In the genomic region with DNA sequence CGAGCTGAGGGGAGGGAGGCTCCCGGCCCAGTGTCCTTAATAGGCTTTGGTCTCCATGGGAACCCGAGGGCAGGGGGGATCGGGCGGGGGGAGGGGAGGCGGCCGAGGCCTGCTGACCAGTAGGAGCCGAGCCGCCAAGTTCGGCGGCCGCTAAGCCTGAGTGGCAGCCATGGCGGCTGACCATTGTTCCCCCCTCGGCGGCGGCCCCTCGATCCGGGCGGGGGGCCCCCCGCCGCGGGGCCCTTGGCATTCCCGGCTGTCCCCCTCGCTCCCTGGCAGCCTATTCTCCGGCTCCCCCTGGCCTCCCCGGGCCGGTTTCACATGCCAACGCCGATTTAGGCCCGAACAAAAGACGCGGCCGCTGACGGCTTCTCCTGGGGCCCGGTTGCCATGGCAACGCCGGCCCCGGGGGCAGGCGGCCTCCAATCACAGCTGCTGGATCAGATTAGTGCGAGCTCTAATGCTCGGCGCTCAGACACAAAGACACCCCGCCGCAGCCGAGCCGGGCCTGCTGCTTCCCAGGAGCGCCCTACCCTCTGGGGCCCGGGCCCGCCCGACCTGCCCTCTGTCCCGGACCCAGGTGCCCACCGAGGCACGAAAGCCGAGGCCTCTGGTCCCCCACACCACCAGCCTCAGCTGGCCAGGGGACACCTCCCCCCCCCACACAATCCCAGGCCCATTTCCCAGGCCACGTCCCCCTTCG, we compare ENCODE assay signal across 8 cellular contexts. TPM values are rescaled to one million over a fixed set of nuclear protein-coding genes. Genes with fewer than 3 reads are reported as not detected.
DNase-seq lines count a peak whose midpoint lies in the region; ATAC-seq lines count a peak whose summit lies in the region.

No MANE protein-coding gene starts in this region.

- peak overlapping the region in 1 of 2 donors; percentile 70 for H3K4me3 Mint-ChIP-seq in stimulated activated naive CD8-positive, alpha-beta T cell treated with anti-CD3 and anti-CD28 coated beads, Interleukin-15, amount 100 ng/mL, for 72 hours

- no peaks in the 10 kb centered on the region for H3K9me3 ChIP-seq in ES-I3 (ENCODE audit: control insufficient read depth, insufficient read depth, low read length)

- H3K4me1 Mint-ChIP-seq in stimulated activated naive CD8-positive, alpha-beta T cell treated with anti-CD3 and anti-CD28 coated beads, Interleukin-15, amount 100 ng/mL, for 72 hours = peaks cover 17% of the 10 kb centered on the region

- H3K27me3 Mint-ChIP-seq in stimulated activated naive CD8-positive, alpha-beta T cell treated with anti-CD3 and anti-CD28 coated beads, Interleukin-15, amount 100 ng/mL, for 72 hours = peaks cover 90% of the 10 kb centered on the region

- H3K4me1 ChIP-seq in ES-I3 (ENCODE audit: insufficient read depth, low read length) = peaks cover 31% of the 10 kb centered on the region

- peak overlapping the region; percentile 72 for H3K9ac ChIP-seq in ES-I3 (ENCODE audit: low read depth, low read length)

- no peaks in the 10 kb centered on the region for H3K9me3 Mint-ChIP-seq in stimulated activated naive CD8-positive, alpha-beta T cell treated with anti-CD3 and anti-CD28 coated beads, Interleukin-15, amount 100 ng/mL, for 72 hours

- peak; percentile 39 for ATAC-seq in stimulated activated naive CD8-positive, alpha-beta T cell treated with anti-CD3 and anti-CD28 coated beads, Interleukin-15, amount 100 ng/mL, for 72 hours
- ATAC-seq in HG03571 (IDR thresholded peaks at IDR 0.05; ENCODE audit: unreplicated experiment) = no peak
- no peak for ATAC-seq in GM19395 (IDR thresholded peaks at IDR 0.05; ENCODE audit: unreplicated experiment)

- H3K36me3 ChIP-seq in ES-I3 (ENCODE audit: insufficient read depth, low read length) = no peaks in the 10 kb centered on the region; the same call in none of the 2 replicates

- peak; percentile 93 for DNase-seq in NCI-H2171 (lab: John Stamatoyannopoulos, UW)
- peak; percentile 94 for DNase-seq in cerebellum (ENCODE audit: low spot score)
- DNase-seq in inferior parietal cortex (ENCODE audit: extremely low spot score) = peak; percentile 76
- peak; percentile 25 to 35 for DNase-seq in stimulated activated naive CD8-positive, alpha-beta T cell treated with anti-CD3 and anti-CD28 coated beads, Interleukin-15, amount 100 ng/mL, for 72 hours
- DNase-seq in HPDE6-E6E7 (ENCODE audit: extremely low spot score) = no peak

- peak overlapping the region in 1 of 2 donors; percentile 71 for H3K27ac Mint-ChIP-seq in stimulated activated naive CD8-positive, alpha-beta T cell treated with anti-CD3 and anti-CD28 coated beads, Interleukin-15, amount 100 ng/mL, for 72 hours

RNA-seq across cellular contexts. Expression of gene MSI1, which starts 7.3 kb away (rescaled TPM):
- total RNA-seq in cerebellum = 16.4 TPM

RNA-seq across cellular contexts. Expression of gene PLA2G1B, which starts 34.1 kb away (rescaled TPM):
- 0.64 TPM for total RNA-seq in cerebellum

RNA-seq across cellular contexts. Expression of gene SIRT4, which starts 59.5 kb away (rescaled TPM):
- 2.5 TPM for total RNA-seq in cerebellum
